1 cellular context compared by ENCODE assay signal in the genomic region with DNA sequence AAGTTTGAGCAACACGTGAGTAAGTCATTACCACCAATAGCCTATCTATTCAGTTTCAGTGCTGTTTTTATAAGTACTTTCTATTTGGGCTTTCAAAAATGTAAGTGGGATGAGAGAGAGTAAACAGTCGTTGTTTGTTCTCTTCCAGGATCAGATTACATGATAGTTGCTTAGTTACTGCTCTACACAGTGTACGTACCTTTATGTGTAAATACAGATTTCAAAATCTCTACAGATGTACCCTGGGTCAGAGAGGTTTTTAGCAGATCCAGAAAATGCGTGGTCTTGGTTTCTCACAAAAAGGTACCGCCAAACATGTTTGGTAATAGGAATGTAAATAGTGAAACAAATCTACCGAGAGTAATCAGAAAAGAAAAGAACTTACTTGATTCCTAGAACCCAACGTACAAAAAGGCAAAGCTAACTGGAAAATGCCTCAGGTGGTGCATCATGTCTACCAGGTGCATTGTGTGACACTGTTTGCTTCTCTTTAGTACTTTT.
TF ChIP-seq lines count a peak whose summit lies in the region.

No MANE protein-coding gene starts in this region.

TF ChIP-seq in HepG2, 621 proteins besides CTCF, POLR2A, EP300 and RAD21 (continued from another document and continues in another):
- TF ChIP-seq, protein P1, sequence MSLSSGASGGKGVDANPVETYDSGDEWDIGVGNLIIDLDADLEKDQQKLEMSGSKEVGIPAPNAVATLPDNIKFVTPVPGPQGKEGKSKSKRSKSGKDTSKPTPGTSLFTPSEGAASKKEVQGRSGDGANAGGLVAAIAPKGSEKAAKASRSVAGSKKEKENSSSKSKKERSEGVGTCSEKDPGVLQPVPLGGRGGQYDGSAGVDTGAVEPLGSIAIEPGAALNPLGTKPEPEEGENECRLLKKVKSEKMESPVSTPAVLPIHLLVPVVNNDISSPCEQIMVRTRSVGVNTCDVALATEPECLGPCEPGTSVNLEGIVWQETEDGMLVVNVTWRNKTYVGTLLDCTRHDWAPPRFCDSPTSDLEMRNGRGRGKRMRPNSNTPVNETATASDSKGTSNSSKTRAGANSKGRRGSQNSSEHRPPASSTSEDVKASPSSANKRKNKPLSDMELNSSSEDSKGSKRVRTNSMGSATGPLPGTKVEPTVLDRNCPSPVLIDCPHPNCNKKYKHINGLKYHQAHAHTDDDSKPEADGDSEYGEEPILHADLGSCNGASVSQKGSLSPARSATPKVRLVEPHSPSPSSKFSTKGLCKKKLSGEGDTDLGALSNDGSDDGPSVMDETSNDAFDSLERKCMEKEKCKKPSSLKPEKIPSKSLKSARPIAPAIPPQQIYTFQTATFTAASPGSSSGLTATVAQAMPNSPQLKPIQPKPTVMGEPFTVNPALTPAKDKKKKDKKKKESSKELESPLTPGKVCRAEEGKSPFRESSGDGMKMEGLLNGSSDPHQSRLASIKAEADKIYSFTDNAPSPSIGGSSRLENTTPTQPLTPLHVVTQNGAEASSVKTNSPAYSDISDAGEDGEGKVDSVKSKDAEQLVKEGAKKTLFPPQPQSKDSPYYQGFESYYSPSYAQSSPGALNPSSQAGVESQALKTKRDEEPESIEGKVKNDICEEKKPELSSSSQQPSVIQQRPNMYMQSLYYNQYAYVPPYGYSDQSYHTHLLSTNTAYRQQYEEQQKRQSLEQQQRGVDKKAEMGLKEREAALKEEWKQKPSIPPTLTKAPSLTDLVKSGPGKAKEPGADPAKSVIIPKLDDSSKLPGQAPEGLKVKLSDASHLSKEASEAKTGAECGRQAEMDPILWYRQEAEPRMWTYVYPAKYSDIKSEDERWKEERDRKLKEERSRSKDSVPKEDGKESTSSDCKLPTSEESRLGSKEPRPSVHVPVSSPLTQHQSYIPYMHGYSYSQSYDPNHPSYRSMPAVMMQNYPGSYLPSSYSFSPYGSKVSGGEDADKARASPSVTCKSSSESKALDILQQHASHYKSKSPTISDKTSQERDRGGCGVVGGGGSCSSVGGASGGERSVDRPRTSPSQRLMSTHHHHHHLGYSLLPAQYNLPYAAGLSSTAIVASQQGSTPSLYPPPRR (CRISPR knock-in tag; IDR thresholded peaks at IDR 0.05; ENCODE audit: borderline replicate concordance) = peak; percentile 80; the same call in 1 of the 2 replicates
- TF ChIP-seq AKAP8 (CRISPR knock-in tag; IDR thresholded peaks at IDR 0.05) = no peak
- TF ChIP-seq MBD4 (IDR thresholded peaks at IDR 0.05; ENCODE audit: borderline replicate concordance, low read length) = peak; percentile 50; the same call in 1 of the 2 replicates
- no peak for TF ChIP-seq ZNF10 (CRISPR knock-in tag; IDR thresholded peaks at IDR 0.05; ENCODE audit: borderline replicate concordance, low read depth)
- peak; percentile 31; the same call in 1 of the 2 replicates for TF ChIP-seq BHLHE40 (IDR thresholded peaks at IDR 0.05; ENCODE audit: low read length)
- no peak for TF ChIP-seq PTBP1 (IDR thresholded peaks at IDR 0.05; ENCODE audit: low read depth, low read length, poor library complexity, severe bottlenecking)
- no peak for TF ChIP-seq ZNF326 (CRISPR knock-in tag; IDR thresholded peaks at IDR 0.05; ENCODE audit: borderline replicate concordance)
- TF ChIP-seq ZNF775 (CRISPR knock-in tag; IDR thresholded peaks at IDR 0.05; ENCODE audit: borderline replicate concordance) = no peak
- TF ChIP-seq HDAC2 (CRISPR knock-in tag; IDR thresholded peaks at IDR 0.05) = peak; percentile 69; the same call in 1 of the 2 replicates
- no peak for TF ChIP-seq NR1H2 (CRISPR knock-in tag; IDR thresholded peaks at IDR 0.05; ENCODE audit: borderline replicate concordance, low read depth)
- no peak for TF ChIP-seq STAT5B (CRISPR knock-in tag; IDR thresholded peaks at IDR 0.05)
- no peak for TF ChIP-seq SRF (IDR thresholded peaks at IDR 0.05; ENCODE audit: low read depth, low read length)
- TF ChIP-seq ZEB1 (IDR thresholded peaks at IDR 0.05; ENCODE audit: insufficient replicate concordance, low read depth) = peak; percentile 58
- 0 out of 2 replicates have a peak, but pooled peaks have one; percentile 11 for TF ChIP-seq ZNF331 (CRISPR knock-in tag; IDR thresholded peaks at IDR 0.05)
- no peak for TF ChIP-seq SAFB2 (CRISPR knock-in tag; IDR thresholded peaks at IDR 0.05; ENCODE audit: borderline replicate concordance, low read depth)
- TF ChIP-seq NFATC3 (CRISPR knock-in tag; IDR thresholded peaks at IDR 0.05) = no peak
- TF ChIP-seq ZNF790 (CRISPR knock-in tag; IDR thresholded peaks at IDR 0.05; ENCODE audit: borderline replicate concordance) = no peak
- TF ChIP-seq, protein P2, sequence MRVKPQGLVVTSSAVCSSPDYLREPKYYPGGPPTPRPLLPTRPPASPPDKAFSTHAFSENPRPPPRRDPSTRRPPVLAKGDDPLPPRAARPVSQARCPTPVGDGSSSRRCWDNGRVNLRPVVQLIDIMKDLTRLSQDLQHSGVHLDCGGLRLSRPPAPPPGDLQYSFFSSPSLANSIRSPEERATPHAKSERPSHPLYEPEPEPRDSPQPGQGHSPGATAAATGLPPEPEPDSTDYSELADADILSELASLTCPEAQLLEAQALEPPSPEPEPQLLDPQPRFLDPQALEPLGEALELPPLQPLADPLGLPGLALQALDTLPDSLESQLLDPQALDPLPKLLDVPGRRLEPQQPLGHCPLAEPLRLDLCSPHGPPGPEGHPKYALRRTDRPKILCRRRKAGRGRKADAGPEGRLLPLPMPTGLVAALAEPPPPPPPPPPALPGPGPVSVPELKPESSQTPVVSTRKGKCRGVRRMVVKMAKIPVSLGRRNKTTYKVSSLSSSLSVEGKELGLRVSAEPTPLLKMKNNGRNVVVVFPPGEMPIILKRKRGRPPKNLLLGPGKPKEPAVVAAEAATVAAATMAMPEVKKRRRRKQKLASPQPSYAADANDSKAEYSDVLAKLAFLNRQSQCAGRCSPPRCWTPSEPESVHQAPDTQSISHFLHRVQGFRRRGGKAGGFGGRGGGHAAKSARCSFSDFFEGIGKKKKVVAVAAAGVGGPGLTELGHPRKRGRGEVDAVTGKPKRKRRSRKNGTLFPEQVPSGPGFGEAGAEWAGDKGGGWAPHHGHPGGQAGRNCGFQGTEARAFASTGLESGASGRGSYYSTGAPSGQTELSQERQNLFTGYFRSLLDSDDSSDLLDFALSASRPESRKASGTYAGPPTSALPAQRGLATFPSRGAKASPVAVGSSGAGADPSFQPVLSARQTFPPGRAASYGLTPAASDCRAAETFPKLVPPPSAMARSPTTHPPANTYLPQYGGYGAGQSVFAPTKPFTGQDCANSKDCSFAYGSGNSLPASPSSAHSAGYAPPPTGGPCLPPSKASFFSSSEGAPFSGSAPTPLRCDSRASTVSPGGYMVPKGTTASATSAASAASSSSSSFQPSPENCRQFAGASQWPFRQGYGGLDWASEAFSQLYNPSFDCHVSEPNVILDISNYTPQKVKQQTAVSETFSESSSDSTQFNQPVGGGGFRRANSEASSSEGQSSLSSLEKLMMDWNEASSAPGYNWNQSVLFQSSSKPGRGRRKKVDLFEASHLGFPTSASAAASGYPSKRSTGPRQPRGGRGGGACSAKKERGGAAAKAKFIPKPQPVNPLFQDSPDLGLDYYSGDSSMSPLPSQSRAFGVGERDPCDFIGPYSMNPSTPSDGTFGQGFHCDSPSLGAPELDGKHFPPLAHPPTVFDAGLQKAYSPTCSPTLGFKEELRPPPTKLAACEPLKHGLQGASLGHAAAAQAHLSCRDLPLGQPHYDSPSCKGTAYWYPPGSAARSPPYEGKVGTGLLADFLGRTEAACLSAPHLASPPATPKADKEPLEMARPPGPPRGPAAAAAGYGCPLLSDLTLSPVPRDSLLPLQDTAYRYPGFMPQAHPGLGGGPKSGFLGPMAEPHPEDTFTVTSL (CRISPR knock-in tag; IDR thresholded peaks at IDR 0.05; ENCODE audit: borderline replicate concordance) = peak; percentile 93; the same call in 1 of the 2 replicates
- TF ChIP-seq SMAD9 (CRISPR knock-in tag; IDR thresholded peaks at IDR 0.05) = no peak
- no peak for TF ChIP-seq ZFP41 (CRISPR knock-in tag; IDR thresholded peaks at IDR 0.05; ENCODE audit: borderline replicate concordance)
- TF ChIP-seq ZNF672 (CRISPR knock-in tag; IDR thresholded peaks at IDR 0.05) = no peak
- TF ChIP-seq ZBTB21 (CRISPR knock-in tag; IDR thresholded peaks at IDR 0.05) = no peak
- TF ChIP-seq HOXA5 (CRISPR knock-in tag; IDR thresholded peaks at IDR 0.05) = 0 out of 2 replicates have a peak, but pooled peaks have one; percentile 36
- TF ChIP-seq TAF1 (CRISPR knock-in tag; IDR thresholded peaks at IDR 0.05) = no peak
- no peak for TF ChIP-seq ZNF678 (CRISPR knock-in tag; IDR thresholded peaks at IDR 0.05)
- TF ChIP-seq SIX1 (CRISPR knock-in tag; IDR thresholded peaks at IDR 0.05; ENCODE audit: borderline replicate concordance) = peak; percentile 100
- TF ChIP-seq XBP1 (CRISPR knock-in tag; IDR thresholded peaks at IDR 0.05) = no peak
- TF ChIP-seq, protein P3, sequence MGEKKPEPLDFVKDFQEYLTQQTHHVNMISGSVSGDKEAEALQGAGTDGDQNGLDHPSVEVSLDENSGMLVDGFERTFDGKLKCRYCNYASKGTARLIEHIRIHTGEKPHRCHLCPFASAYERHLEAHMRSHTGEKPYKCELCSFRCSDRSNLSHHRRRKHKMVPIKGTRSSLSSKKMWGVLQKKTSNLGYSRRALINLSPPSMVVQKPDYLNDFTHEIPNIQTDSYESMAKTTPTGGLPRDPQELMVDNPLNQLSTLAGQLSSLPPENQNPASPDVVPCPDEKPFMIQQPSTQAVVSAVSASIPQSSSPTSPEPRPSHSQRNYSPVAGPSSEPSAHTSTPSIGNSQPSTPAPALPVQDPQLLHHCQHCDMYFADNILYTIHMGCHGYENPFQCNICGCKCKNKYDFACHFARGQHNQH (CRISPR knock-in tag; IDR thresholded peaks at IDR 0.05) = peak; percentile 56; the same call in 1 of the 2 replicates
- peak; percentile 67; the same call in 1 of the 2 replicates for TF ChIP-seq NR2F2 (IDR thresholded peaks at IDR 0.05; ENCODE audit: borderline replicate concordance, low read depth)
- no peak for TF ChIP-seq NFRKB (IDR thresholded peaks at IDR 0.05)
- no peak for TF ChIP-seq ZNF652 (CRISPR knock-in tag; IDR thresholded peaks at IDR 0.05; ENCODE audit: borderline replicate concordance, low read depth)
- peak; percentile 89 for TF ChIP-seq NCOA2 (CRISPR knock-in tag; IDR thresholded peaks at IDR 0.05)
- TF ChIP-seq JUN (CRISPR knock-in tag; IDR thresholded peaks at IDR 0.05) = no peak
- peak; percentile 60 for TF ChIP-seq TCF7 (IDR thresholded peaks at IDR 0.05; ENCODE audit: low read depth)
- TF ChIP-seq, protein P4, sequence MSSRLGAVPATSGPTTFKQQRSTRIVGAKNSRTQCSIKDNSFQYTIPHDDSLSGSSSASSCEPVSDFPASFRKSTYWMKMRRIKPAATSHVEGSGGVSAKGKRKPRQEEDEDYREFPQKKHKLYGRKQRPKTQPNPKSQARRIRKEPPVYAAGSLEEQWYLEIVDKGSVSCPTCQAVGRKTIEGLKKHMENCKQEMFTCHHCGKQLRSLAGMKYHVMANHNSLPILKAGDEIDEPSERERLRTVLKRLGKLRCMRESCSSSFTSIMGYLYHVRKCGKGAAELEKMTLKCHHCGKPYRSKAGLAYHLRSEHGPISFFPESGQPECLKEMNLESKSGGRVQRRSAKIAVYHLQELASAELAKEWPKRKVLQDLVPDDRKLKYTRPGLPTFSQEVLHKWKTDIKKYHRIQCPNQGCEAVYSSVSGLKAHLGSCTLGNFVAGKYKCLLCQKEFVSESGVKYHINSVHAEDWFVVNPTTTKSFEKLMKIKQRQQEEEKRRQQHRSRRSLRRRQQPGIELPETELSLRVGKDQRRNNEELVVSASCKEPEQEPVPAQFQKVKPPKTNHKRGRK (CRISPR knock-in tag; IDR thresholded peaks at IDR 0.05) = no peak
- TF ChIP-seq ZFX (CRISPR knock-in tag; IDR thresholded peaks at IDR 0.05; ENCODE audit: low read depth) = no peak
- TF ChIP-seq ZNF441 (CRISPR knock-in tag; IDR thresholded peaks at IDR 0.05; ENCODE audit: borderline replicate concordance) = no peak
- TF ChIP-seq PHF21A (CRISPR knock-in tag; IDR thresholded peaks at IDR 0.05) = peak; percentile 55; the same call in 1 of the 2 replicates
- TF ChIP-seq IRF2 (CRISPR knock-in tag; IDR thresholded peaks at IDR 0.05) = no peak
- peak; percentile 69; the same call in 1 of the 2 replicates for TF ChIP-seq HOXD1 (CRISPR knock-in tag; IDR thresholded peaks at IDR 0.05)
- TF ChIP-seq SIX4 (CRISPR knock-in tag; IDR thresholded peaks at IDR 0.05) = peak; percentile 99
- peak; percentile 78 for TF ChIP-seq RXRB (CRISPR knock-in tag; IDR thresholded peaks at IDR 0.05; ENCODE audit: borderline replicate concordance)
- TF ChIP-seq, protein P5, sequence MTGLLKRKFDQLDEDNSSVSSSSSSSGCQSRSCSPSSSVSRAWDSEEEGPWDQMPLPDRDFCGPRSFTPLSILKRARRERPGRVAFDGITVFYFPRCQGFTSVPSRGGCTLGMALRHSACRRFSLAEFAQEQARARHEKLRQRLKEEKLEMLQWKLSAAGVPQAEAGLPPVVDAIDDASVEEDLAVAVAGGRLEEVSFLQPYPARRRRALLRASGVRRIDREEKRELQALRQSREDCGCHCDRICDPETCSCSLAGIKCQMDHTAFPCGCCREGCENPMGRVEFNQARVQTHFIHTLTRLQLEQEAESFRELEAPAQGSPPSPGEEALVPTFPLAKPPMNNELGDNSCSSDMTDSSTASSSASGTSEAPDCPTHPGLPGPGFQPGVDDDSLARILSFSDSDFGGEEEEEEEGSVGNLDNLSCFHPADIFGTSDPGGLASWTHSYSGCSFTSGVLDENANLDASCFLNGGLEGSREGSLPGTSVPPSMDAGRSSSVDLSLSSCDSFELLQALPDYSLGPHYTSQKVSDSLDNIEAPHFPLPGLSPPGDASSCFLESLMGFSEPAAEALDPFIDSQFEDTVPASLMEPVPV (CRISPR knock-in tag; IDR thresholded peaks at IDR 0.05) = no peak
- no peak for TF ChIP-seq GZF1 (CRISPR knock-in tag; IDR thresholded peaks at IDR 0.05)
- no peak for TF ChIP-seq AGO1 (IDR thresholded peaks at IDR 0.05; ENCODE audit: low read depth, low read length, poor library complexity, severe bottlenecking)
- TF ChIP-seq, protein P6, sequence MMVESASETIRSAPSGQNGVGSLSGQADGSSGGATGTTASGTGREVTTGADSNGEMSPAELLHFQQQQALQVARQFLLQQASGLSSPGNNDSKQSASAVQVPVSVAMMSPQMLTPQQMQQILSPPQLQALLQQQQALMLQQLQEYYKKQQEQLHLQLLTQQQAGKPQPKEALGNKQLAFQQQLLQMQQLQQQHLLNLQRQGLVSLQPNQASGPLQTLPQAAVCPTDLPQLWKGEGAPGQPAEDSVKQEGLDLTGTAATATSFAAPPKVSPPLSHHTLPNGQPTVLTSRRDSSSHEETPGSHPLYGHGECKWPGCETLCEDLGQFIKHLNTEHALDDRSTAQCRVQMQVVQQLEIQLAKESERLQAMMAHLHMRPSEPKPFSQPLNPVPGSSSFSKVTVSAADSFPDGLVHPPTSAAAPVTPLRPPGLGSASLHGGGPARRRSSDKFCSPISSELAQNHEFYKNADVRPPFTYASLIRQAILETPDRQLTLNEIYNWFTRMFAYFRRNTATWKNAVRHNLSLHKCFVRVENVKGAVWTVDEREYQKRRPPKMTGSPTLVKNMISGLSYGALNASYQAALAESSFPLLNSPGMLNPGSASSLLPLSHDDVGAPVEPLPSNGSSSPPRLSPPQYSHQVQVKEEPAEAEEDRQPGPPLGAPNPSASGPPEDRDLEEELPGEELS (CRISPR knock-in tag; IDR thresholded peaks at IDR 0.05) = peak; percentile 93
- no peak for TF ChIP-seq ZNF766 (CRISPR knock-in tag; IDR thresholded peaks at IDR 0.05; ENCODE audit: borderline replicate concordance)
- TF ChIP-seq PITX1 (CRISPR knock-in tag; IDR thresholded peaks at IDR 0.05) = peak; percentile 47; the same call in 1 of the 2 replicates
